In the genomic region with DNA sequence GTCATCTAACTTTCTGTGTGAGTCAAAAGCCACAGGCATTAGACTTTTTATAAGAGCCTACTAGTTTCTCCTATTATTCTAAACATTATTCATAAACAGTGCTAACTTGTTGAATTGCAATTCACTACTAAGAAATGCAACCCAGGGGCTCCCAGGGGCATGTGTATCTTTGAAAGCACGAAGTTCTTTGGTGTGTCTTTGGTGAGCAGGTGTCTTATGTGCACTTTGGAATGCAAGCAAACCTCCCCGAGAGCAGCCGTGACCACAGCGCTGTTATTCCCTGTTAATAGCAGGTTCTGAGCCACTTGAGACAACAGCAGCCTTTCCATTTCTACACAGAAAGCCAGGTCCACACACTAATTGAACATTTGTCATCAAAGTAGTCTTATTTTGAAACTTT, we compare ENCODE assay signal across 25 cellular contexts.
DNase-seq lines count a peak whose midpoint lies in the region; ATAC-seq, FAIRE-seq and TF ChIP-seq lines count a peak whose summit lies in the region.
"Had no signal": no experiment of that assay in that cellular context is flagged by ENCODE, and none has a peak within 500 bp of the region (broad histone marks: within the 10 kb centered on the region; RNA-seq: fewer than 3 reads in every experiment).

No MANE protein-coding gene starts in this region.

- TF ChIP-seq CTCF in K562 (IDR thresholded peaks at IDR 0.05 in 2 of 3, conservative IDR thresholded peaks at IDR 0.05 in 1 of 3; ENCODE audit: insufficient read depth in 2 of 3, low read depth in 1 of 3, low read length in 3 of 3) (0 out of 6 replicates have a peak, but pooled peaks of 1 of the 3 experiments have one; percentile 1), brain microvascular endothelial cell (IDR thresholded peaks at IDR 0.05; ENCODE audit: low read depth, low read length, missing control alignments) (no peak), foreskin fibroblast (IDR thresholded peaks at IDR 0.05; ENCODE audit: low read depth, low read length) (no peak)

- CTCF ChIA-PET in K562 (lab: Yijun Ruan, JAX; ENCODE audit: low intra/inter-chr PET ratio), result no interaction called here

- no peaks in the 10 kb centered on the region for H3K9me1 ChIP-seq in K562 (ENCODE audit: control insufficient read depth, insufficient read depth, low read length)

- no peaks in the 10 kb centered on the region for H3K4me1 ChIP-seq in K562 (replicated peaks in 1 of 2; ENCODE audit: control insufficient read depth in 2 of 2, insufficient read depth in 2 of 2, low read length in 2 of 2)
- H3K4me1 ChIP-seq: A549, vagina had no signal

- H3K27ac ChIP-seq in K562 (ENCODE audit: extremely low read depth, low read depth, low read length) (no peak overlapping the region), brain microvascular endothelial cell (no peak overlapping the region)
- H3K27ac ChIP-seq: A549, HL-60, Peyer's patch, SK-N-MC, vagina had no signal

- no peaks in the 10 kb centered on the region for H3K9me3 ChIP-seq in K562 (replicated peaks; ENCODE audit: control insufficient read depth, insufficient read depth, low read depth, low read length)
- H3K9me3 ChIP-seq: A549, Peyer's patch, vagina had no signal

- H4K20me1 ChIP-seq in K562 (replicated peaks; ENCODE audit: control insufficient read depth, insufficient read depth, low read length), result no peaks in the 10 kb centered on the region

- no peak for TF ChIP-seq EP300 in K562 (IDR thresholded peaks at IDR 0.05; ENCODE audit: low read length)

- H3K9ac ChIP-seq in K562 (ENCODE audit: insufficient read depth in 1 of 2, low read depth in 2 of 2, low read length in 2 of 2), result no peak overlapping the region

- no peaks in the 10 kb centered on the region for H3K27me3 ChIP-seq in K562 (ENCODE audit: control insufficient read depth in 2 of 2, insufficient read depth in 2 of 2, low read length in 2 of 2)
- no peaks in the 10 kb centered on the region for H3K27me3 ChIP-seq in brain microvascular endothelial cell (replicated peaks)
- H3K27me3 ChIP-seq: Peyer's patch, vagina had no signal

- no peaks in the 10 kb centered on the region for H3K79me2 ChIP-seq in K562 (ENCODE audit: control insufficient read depth, insufficient read depth, low read length)

- H3K4me3 ChIP-seq in K562 (no peak overlapping the region), brain microvascular endothelial cell (ENCODE audit: low read depth, low read length) (no peak overlapping the region), foreskin fibroblast (ENCODE audit: low read depth in 1 of 2, low read length in 2 of 2) (no peak overlapping the region)
- H3K4me3 ChIP-seq: A549, Peyer's patch, SK-N-MC, vagina had no signal

- intact Hi-C loops in K562 (cut with micrococcal nuclease), result no loop called here

- no peaks in the 10 kb centered on the region for H3K36me3 ChIP-seq in K562 (ENCODE audit: control insufficient read depth, insufficient read depth, low read length)
- no peaks in the 10 kb centered on the region for H3K36me3 ChIP-seq in brain microvascular endothelial cell (replicated peaks)
- H3K36me3 ChIP-seq: Peyer's patch, vagina had no signal

- no peak for TF ChIP-seq RAD21 in K562 (CRISPR knock-in tag; conservative IDR thresholded peaks at IDR 0.05 in 1 of 2, IDR thresholded peaks at IDR 0.05 in 1 of 2)

- in situ Hi-C loops in K562 (cut with MboI) (no loop called here), brain microvascular endothelial cell (cut with HindIII; ENCODE audit: low pct_ligation_motif_present, low sequenced_read_pairs) (no loop called here)

- DNase-seq in DMS79 (lab: John Stamatoyannopoulos, UW) (peak; percentile 89), NCI-H2107 (lab: John Stamatoyannopoulos, UW) (peak; percentile 46), K562 (ENCODE audit: extremely low read depth in 1 of 4, low spot score in 3 of 4) (no peak), myocyte (ENCODE audit: low read depth) (peak; percentile 75), NOMO-1 (lab: John Stamatoyannopoulos, UW; ENCODE audit: unreplicated experiment in 2 of 2) (no peak), brain microvascular endothelial cell (no peak), foreskin fibroblast (no peak)
- DNase-seq: activated B cell treated with CpG ODN at 0.5 μM for 24 hours; activated CD8-positive, alpha-beta T cell treated with anti-CD3 and anti-CD28 coated beads for 36 hours; activated naive CD4-positive, alpha-beta T cell treated with Interleukin-2 at 50 U/mL for 16 hours; activated T-cell treated with anti-CD3 and anti-CD28 coated beads, Interleukin-2, amount 50 U/mL, for 1 hour; C1 segment of cervical spinal cord; HCEC 1CT; MV-4-11; NCI-H2081 treated with DMSO at 0.1 percent for 48 hours; NCI-H82 had no signal

- no TSS peak for BruUV-seq in K562 (replicated peaks; lab: Mats Ljungman, UMichigan)

- H2AFZ ChIP-seq in K562 (ENCODE audit: low read depth, low read length), result no peak overlapping the region

- ATAC-seq in K562, result 0 out of 3 replicates have a peak, but pooled peaks have one; percentile 28
- ATAC-seq in HG03354 (IDR thresholded peaks at IDR 0.05; ENCODE audit: poor library complexity, severe bottlenecking, unreplicated experiment), result no peak
- ATAC-seq: A549; activated CD8-positive, alpha-beta T cell treated with anti-CD3 and anti-CD28 coated beads for 36 hours had no signal

- FAIRE-seq in K562 (lab: Jason Lieb, UNC), result no peak
- FAIRE-seq: A549, D721Med, GM12891, keratinocyte had no signal

- POLR2A ChIA-PET in K562 (lab: Yijun Ruan, JAX), result no interaction called here

- TF ChIP-seq POLR2A in K562 (conservative IDR thresholded peaks at IDR 0.05), result no peak

- no peak overlapping the region for H3K4me2 ChIP-seq in K562 (ENCODE audit: insufficient read depth, low read length)
- H3K4me2 ChIP-seq: A549 had no signal

- 25% methylated on average over 4 of the region's 4 CpGs for WGBS in K562 (ENCODE audit: insufficient coverage, low coverage, missing lambda C conversion rate)

TF ChIP-seq in K562, 482 proteins besides CTCF, POLR2A, EP300 and RAD21:
- TF ChIP-seq ZNF507 (tag; conservative IDR thresholded peaks at IDR 0.05), result no peak
- no peak for TF ChIP-seq COPS2 (conservative IDR thresholded peaks at IDR 0.05)
- TF ChIP-seq, protein P1, sequence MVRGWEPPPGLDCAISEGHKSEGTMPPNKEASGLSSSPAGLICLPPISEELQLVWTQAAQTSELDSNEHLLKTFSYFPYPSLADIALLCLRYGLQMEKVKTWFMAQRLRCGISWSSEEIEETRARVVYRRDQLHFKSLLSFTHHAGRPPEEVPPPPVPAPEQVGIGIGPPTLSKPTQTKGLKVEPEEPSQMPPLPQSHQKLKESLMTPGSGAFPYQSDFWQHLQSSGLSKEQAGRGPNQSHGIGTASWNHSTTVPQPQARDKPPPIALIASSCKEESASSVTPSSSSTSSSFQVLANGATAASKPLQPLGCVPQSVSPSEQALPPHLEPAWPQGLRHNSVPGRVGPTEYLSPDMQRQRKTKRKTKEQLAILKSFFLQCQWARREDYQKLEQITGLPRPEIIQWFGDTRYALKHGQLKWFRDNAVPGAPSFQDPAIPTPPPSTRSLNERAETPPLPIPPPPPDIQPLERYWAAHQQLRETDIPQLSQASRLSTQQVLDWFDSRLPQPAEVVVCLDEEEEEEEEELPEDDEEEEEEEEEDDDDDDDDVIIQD (CRISPR knock-in tag; IDR thresholded peaks at IDR 0.05), result no peak
- TF ChIP-seq HMG20B (CRISPR knock-in tag; IDR thresholded peaks at IDR 0.05), result no peak
- TF ChIP-seq MCM3 (IDR thresholded peaks at IDR 0.05), result no peak
- no peak for TF ChIP-seq TEAD4 (IDR thresholded peaks at IDR 0.05; ENCODE audit: low read length)
- TF ChIP-seq TEAD4 (CRISPR knock-in tag; IDR thresholded peaks at IDR 0.05; ENCODE audit: borderline replicate concordance), result no peak
- TF ChIP-seq, protein P2, sequence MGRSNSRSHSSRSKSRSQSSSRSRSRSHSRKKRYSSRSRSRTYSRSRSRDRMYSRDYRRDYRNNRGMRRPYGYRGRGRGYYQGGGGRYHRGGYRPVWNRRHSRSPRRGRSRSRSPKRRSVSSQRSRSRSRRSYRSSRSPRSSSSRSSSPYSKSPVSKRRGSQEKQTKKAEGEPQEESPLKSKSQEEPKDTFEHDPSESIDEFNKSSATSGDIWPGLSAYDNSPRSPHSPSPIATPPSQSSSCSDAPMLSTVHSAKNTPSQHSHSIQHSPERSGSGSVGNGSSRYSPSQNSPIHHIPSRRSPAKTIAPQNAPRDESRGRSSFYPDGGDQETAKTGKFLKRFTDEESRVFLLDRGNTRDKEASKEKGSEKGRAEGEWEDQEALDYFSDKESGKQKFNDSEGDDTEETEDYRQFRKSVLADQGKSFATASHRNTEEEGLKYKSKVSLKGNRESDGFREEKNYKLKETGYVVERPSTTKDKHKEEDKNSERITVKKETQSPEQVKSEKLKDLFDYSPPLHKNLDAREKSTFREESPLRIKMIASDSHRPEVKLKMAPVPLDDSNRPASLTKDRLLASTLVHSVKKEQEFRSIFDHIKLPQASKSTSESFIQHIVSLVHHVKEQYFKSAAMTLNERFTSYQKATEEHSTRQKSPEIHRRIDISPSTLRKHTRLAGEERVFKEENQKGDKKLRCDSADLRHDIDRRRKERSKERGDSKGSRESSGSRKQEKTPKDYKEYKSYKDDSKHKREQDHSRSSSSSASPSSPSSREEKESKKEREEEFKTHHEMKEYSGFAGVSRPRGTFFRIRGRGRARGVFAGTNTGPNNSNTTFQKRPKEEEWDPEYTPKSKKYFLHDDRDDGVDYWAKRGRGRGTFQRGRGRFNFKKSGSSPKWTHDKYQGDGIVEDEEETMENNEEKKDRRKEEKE (IDR thresholded peaks at IDR 0.05; ENCODE audit: borderline replicate concordance in 1 of 2, control insufficient read depth in 1 of 2, low read depth in 2 of 2, low read length in 1 of 2), result no peak
- TF ChIP-seq BDP1 (IDR thresholded peaks at IDR 0.05; ENCODE audit: insufficient read depth, insufficient read length), result no peak

Comparison
In these comparisons a context has a peak if more than half of its experiments do, and no peak if none do; other contexts are left out.
1. DNase-seq: peak in DMS79 (single experiment), NCI-H2107 (single experiment) and myocyte (single experiment); none in K562 (0 of 4), NOMO-1 (0 of 2), brain microvascular endothelial cell (single experiment) and foreskin fibroblast (0 of 2).